Comparison of ENCODE assay signal across 8 cellular contexts in the genomic region with DNA sequence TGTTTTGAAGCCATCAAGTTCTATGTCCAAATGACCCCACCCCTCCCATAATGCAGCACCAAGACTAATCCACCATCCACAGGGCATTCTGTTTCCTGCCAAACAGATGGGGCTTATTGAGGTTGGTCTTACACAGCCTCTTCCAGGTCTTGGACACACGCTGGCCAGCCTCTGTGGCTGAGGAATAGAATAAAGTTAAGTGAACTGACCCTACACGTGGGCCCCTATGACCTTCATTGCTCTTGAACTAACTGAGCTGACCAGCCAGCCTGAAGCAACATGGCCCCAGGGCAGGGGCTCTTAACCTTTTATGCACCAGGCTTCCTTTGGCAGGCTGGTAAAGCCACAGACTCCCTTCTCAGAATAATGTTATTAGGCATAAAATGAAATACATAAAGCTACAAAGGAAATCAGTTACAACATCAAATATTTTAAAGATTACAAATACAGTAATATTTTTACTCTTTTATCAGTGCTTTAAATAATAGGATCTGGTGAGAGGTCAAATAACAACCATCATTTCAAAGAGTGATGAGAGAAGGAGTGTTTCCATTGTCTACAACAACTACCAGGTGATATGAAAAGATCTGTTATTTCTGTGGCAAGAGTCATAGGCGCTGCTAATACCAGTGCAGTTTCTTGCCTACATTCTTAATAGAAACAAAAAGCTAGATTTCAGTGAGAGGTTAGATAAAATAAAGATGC.
A peak's percentile ranks its signal among the peaks of the same experiment; 100 is the strongest.
DNase-seq lines count a peak whose midpoint lies in the region; ATAC-seq and TF ChIP-seq lines count a peak whose summit lies in the region.

No MANE protein-coding gene starts in this region.

- intact Hi-C loops in activated B cell treated with CpG ODN at 0.5 μM for 24 hours (cut with micrococcal nuclease), result loop anchor here (1.0 to 5.0 kb wide), 5 partner anchors 18 to 192 kb away; a partner anchor contains a TSS

- H3K27ac ChIP-seq in right atrium auricular region, result peak overlapping the region; percentile 79 to 91

- no peaks in the 10 kb centered on the region for H3K36me3 ChIP-seq in right atrium auricular region

- no peaks in the 10 kb centered on the region for H3K27me3 ChIP-seq in right atrium auricular region

- POLR2A ChIA-PET in activated B cell treated with CpG ODN at 0.5 μM for 24 hours (lab: Charles Lee), result interaction anchor here (2.0 kb wide), 1 partner anchor 18 kb away, joined by 9 read pairs; no protein-coding TSS in a partner anchor

- TF ChIP-seq CTCF in activated B cell treated with CpG ODN at 0.5 μM for 24 hours (IDR thresholded peaks at IDR 0.05) (no peak), right atrium auricular region (IDR thresholded peaks at IDR 0.05) (no peak)

- no peaks in the 10 kb centered on the region for H3K9me3 Mint-ChIP-seq in activated B cell treated with CpG ODN at 0.5 μM for 24 hours
- peaks cover 0 to 11% of the 10 kb centered on the region in 2 donors for H3K9me3 Mint-ChIP-seq in stimulated activated naive CD8-positive, alpha-beta T cell treated with anti-CD3 and anti-CD28 coated beads, Interleukin-15, amount 100 ng/mL, for 72 hours

- ATAC-seq in GM21786 (IDR thresholded peaks at IDR 0.05; ENCODE audit: unreplicated experiment) (peak; percentile 19), activated B cell treated with CpG ODN at 0.5 μM for 24 hours (ENCODE audit: low read depth) (no peak), HG03469 (IDR thresholded peaks at IDR 0.05; ENCODE audit: unreplicated experiment) (no peak), GM21447 (IDR thresholded peaks at IDR 0.05; ENCODE audit: unreplicated experiment) (no peak)
- no peak for ATAC-seq in stimulated activated naive CD8-positive, alpha-beta T cell treated with anti-CD3 and anti-CD28 coated beads, Interleukin-15, amount 100 ng/mL, for 72 hours

- DNase-seq in activated B cell treated with CpG ODN at 0.5 μM for 24 hours (no peak), right atrium auricular region (ENCODE audit: low spot score) (no peak), NCI-H2107 (lab: John Stamatoyannopoulos, UW) (no peak), Ammon's horn (ENCODE audit: low spot score) (no peak)
- DNase-seq in stimulated activated naive CD8-positive, alpha-beta T cell treated with anti-CD3 and anti-CD28 coated beads, Interleukin-15, amount 100 ng/mL, for 72 hours, result no peak

- CTCF ChIA-PET in activated B cell treated with CpG ODN at 0.5 μM for 24 hours (lab: Charles Lee), result no interaction called here

- no peak overlapping the region for H3K4me3 ChIP-seq in right atrium auricular region

- no peaks in the 10 kb centered on the region for H3K36me3 Mint-ChIP-seq in activated B cell treated with CpG ODN at 0.5 μM for 24 hours (ENCODE audit: low read depth)

- H3K4me1 ChIP-seq in right atrium auricular region, result peaks cover 0 to 20% of the 10 kb centered on the region in 2 donors

- H3K27me3 Mint-ChIP-seq in activated B cell treated with CpG ODN at 0.5 μM for 24 hours, result no peaks in the 10 kb centered on the region
- no peaks in the 10 kb centered on the region for H3K27me3 Mint-ChIP-seq in stimulated activated naive CD8-positive, alpha-beta T cell treated with anti-CD3 and anti-CD28 coated beads, Interleukin-15, amount 100 ng/mL, for 72 hours

- H3K4me1 Mint-ChIP-seq in activated B cell treated with CpG ODN at 0.5 μM for 24 hours, result peaks cover 50% of the 10 kb centered on the region
- H3K4me1 Mint-ChIP-seq in stimulated activated naive CD8-positive, alpha-beta T cell treated with anti-CD3 and anti-CD28 coated beads, Interleukin-15, amount 100 ng/mL, for 72 hours, result peaks cover 39% of the 10 kb centered on the region

- peak overlapping the region; percentile 40 for H3K4me3 Mint-ChIP-seq in activated B cell treated with CpG ODN at 0.5 μM for 24 hours
- no peak overlapping the region for H3K4me3 Mint-ChIP-seq in stimulated activated naive CD8-positive, alpha-beta T cell treated with anti-CD3 and anti-CD28 coated beads, Interleukin-15, amount 100 ng/mL, for 72 hours

- H3K27ac Mint-ChIP-seq in activated B cell treated with CpG ODN at 0.5 μM for 24 hours, result peak overlapping the region; percentile 86
- peak overlapping the region; percentile 72 to 86 for H3K27ac Mint-ChIP-seq in stimulated activated naive CD8-positive, alpha-beta T cell treated with anti-CD3 and anti-CD28 coated beads, Interleukin-15, amount 100 ng/mL, for 72 hours

- no peaks in the 10 kb centered on the region for H3K9me3 ChIP-seq in right atrium auricular region
